In genomic region chr21:28712396-28712795, GRCh38 we compare ENCODE assay signal across 22 cellular contexts.
"Had no signal": no experiment of that assay in that cellular context is flagged by ENCODE, and none has a peak within 500 bp of the region (broad histone marks: within the 10 kb centered on the region; RNA-seq: fewer than 3 reads in every experiment).

No MANE protein-coding gene starts in this region.

- H3K27me3 ChIP-seq: ascending aorta, body of pancreas had no signal

- H3K4me1 ChIP-seq: ascending aorta, body of pancreas had no signal

- DNase-seq: activated CD4-positive, alpha-beta T cell treated with anti-CD3 and anti-CD28 coated beads for 48 hours; activated CD4-positive, alpha-beta T cell treated with anti-CD3 and anti-CD28 coated beads, Interleukin-2, amount 50 U/mL, for 4 hours; activated CD4-positive, CD25-positive, alpha-beta regulatory T cell treated with anti-CD3 and anti-CD28 coated beads, Interleukin-2, amount 50 U/mL, for 72 hours; activated CD8-positive, alpha-beta memory T cell treated with anti-CD3 and anti-CD28 coated beads, Interleukin-2, amount 50 U/mL, for 48 hours; activated CD8-positive, alpha-beta T cell treated with anti-CD3 and anti-CD28 coated beads, Interleukin-2, amount 10 ng/mL, durations not matched to agents 7 days and 5 days; activated T-cell treated with anti-CD3 and anti-CD28 coated beads, Interleukin-2, amount 50 U/mL, for 1 hour; body of pancreas; central memory CD4-positive, alpha-beta T cell; NCI-H1092; NCI-H1417; NCI-H1694; NCI-H2029; NCI-H2107; NCI-H2171 treated with DMSO at 0.1 percent for 48 hours; NCI-H226; NCI-H526 treated with DMSO at 0.1 percent for 48 hours; NCI-H82; SIG-M5; T-helper 17 cell; T-helper 9 cell had no signal

- H3K27ac ChIP-seq: ascending aorta, body of pancreas had no signal

- ATAC-seq: activated CD8-positive, alpha-beta T cell treated with anti-CD3 and anti-CD28 coated beads, Interleukin-2, amount 10 ng/mL, durations not matched to agents 7 days and 5 days; body of pancreas; T-helper 17 cell; WTC11 had no signal

- H3K9me3 ChIP-seq: ascending aorta, body of pancreas had no signal

- H3K36me3 ChIP-seq: ascending aorta had no signal

- H3K4me3 ChIP-seq: ascending aorta, body of pancreas had no signal
